Comparison of ENCODE assay signal across 9 cellular contexts in genomic region chr5:95892784-95893354, GRCh38.
A peak's percentile ranks its signal among the peaks of the same experiment; 100 is the strongest.
DNase-seq lines count a peak whose midpoint lies in the region; ATAC-seq and TF ChIP-seq lines count a peak whose summit lies in the region.
"Had no signal": no experiment of that assay in that cellular context is flagged by ENCODE, and none has a peak within 500 bp of the region (broad histone marks: within the 10 kb centered on the region; RNA-seq: fewer than 3 reads in every experiment).

No MANE protein-coding gene starts in this region.

- no peaks in the 10 kb centered on the region for H3K36me3 Mint-ChIP-seq in glutamatergic neuron (ENCODE audit: unreplicated experiment)

- no peak overlapping the region for H3K27ac ChIP-seq in WERI-Rb-1
- H3K27ac ChIP-seq: epithelial cell of prostate had no signal

- H3K4me1 Mint-ChIP-seq in glutamatergic neuron (ENCODE audit: low read depth, unreplicated experiment) = peaks cover 30% of the 10 kb centered on the region

- H3K27me3 ChIP-seq in BE2C (no peaks in the 10 kb centered on the region), WERI-Rb-1 (ENCODE audit: insufficient read depth, low read depth, severe bottlenecking) (no peaks in the 10 kb centered on the region)

- H3K4me1 ChIP-seq in BE2C = no peaks in the 10 kb centered on the region

- DNase-seq in BE2C (peak; percentile 51), HuH-7 (ENCODE audit: low spot score) (peak; percentile 31), WERI-Rb-1 (peak; percentile 47), glutamatergic neuron (no peak), stromal cell of bone marrow (ENCODE audit: low read depth) (peak; percentile 22), NCI-H1930 (lab: John Stamatoyannopoulos, UW) (no peak)

- no peak overlapping the region for H3K4me3 Mint-ChIP-seq in glutamatergic neuron (ENCODE audit: unreplicated experiment)

- peak; percentile 71 for TF ChIP-seq CTCF in BE2C (IDR thresholded peaks at IDR 0.05; ENCODE audit: low read depth, low read length)
- peak; percentile 26; the same call in 1 of the 2 replicates for TF ChIP-seq CTCF in WERI-Rb-1 (IDR thresholded peaks at IDR 0.05; ENCODE audit: low read depth, low read length)
- TF ChIP-seq CTCF in glutamatergic neuron (IDR thresholded peaks at IDR 0.05; ENCODE audit: partially characterized antibody, unreplicated experiment) = peak; percentile 26

- no peaks in the 10 kb centered on the region for H3K9me3 ChIP-seq in BE2C
- H3K9me3 ChIP-seq in WERI-Rb-1 (ENCODE audit: severe bottlenecking) = no peaks in the 10 kb centered on the region

- peak overlapping the region; percentile 82 for H3K27ac Mint-ChIP-seq in glutamatergic neuron (ENCODE audit: unreplicated experiment)

- H3K36me3 ChIP-seq in BE2C = no peaks in the 10 kb centered on the region
- H3K36me3 ChIP-seq in WERI-Rb-1 = no peaks in the 10 kb centered on the region

- no peak overlapping the region for H3K4me3 ChIP-seq in BE2C (ENCODE audit: low read depth, low read length)
- no peak overlapping the region for H3K4me3 ChIP-seq in WERI-Rb-1 (ENCODE audit: low read depth, low read length)

- ATAC-seq in GM18502 (IDR thresholded peaks at IDR 0.05; ENCODE audit: poor library complexity, unreplicated experiment) (peak; percentile 63), HG03520 (IDR thresholded peaks at IDR 0.05; ENCODE audit: unreplicated experiment) (no peak)

- peaks cover 3% of the 10 kb centered on the region for H3K27me3 Mint-ChIP-seq in glutamatergic neuron (ENCODE audit: unreplicated experiment)

- peaks cover 14% of the 10 kb centered on the region for H3K9me3 Mint-ChIP-seq in glutamatergic neuron (ENCODE audit: unreplicated experiment)

Comparison
In these comparisons a context has a peak if more than half of its experiments do, and no peak if none do; other contexts are left out.
1. DNase-seq: peak in BE2C (single experiment), HuH-7 (single experiment), WERI-Rb-1 (single experiment) and stromal cell of bone marrow (single experiment); none in glutamatergic neuron (single experiment) and NCI-H1930 (0 of 2).
2. Peak in every context shown above with its lines, with median percentiles within 50 percentile points of each other: CTCF ChIP-seq.